ENCODE assay signal across 11 cellular contexts in genomic region chr6:137370871-137371633, GRCh38.
DNase-seq lines count a peak whose midpoint lies in the region; ATAC-seq and TF ChIP-seq lines count a peak whose summit lies in the region.
"Had no signal": no experiment of that assay in that cellular context is flagged by ENCODE, and none has a peak within 500 bp of the region (broad histone marks: within the 10 kb centered on the region; RNA-seq: fewer than 3 reads in every experiment).

No MANE protein-coding gene starts in this region.

- H3K27ac ChIP-seq in BLaER1 (no peak overlapping the region), brain microvascular endothelial cell (no peak overlapping the region), thyroid gland (no peak overlapping the region)
- H3K27ac ChIP-seq: left ventricle myocardium inferior had no signal

- intact Hi-C loops in thyroid gland (cut with DNase I), result no loop called here

- H3K4me1 ChIP-seq in BLaER1 (peaks cover 7% of the 10 kb centered on the region; the same call in 1 of the 2 replicates), thyroid gland (no peaks in the 10 kb centered on the region)
- H3K4me1 ChIP-seq: left ventricle myocardium inferior had no signal

- H3K4me2 ChIP-seq in BLaER1, result 0 out of 2 replicates have a peak overlapping the region, but pooled peaks have one; percentile 2

- no peak overlapping the region for H3K4me3 ChIP-seq in BLaER1
- no peak overlapping the region for H3K4me3 ChIP-seq in brain microvascular endothelial cell (ENCODE audit: low read depth, low read length)
- H3K4me3 ChIP-seq in thyroid gland (replicated peaks in 1 of 3), result no peak overlapping the region
- H3K4me3 ChIP-seq: left ventricle myocardium inferior had no signal

- peak; percentile 22 for TF ChIP-seq CTCF in brain microvascular endothelial cell (IDR thresholded peaks at IDR 0.05; ENCODE audit: low read depth, low read length, missing control alignments)
- no peak for TF ChIP-seq CTCF in thyroid gland (IDR thresholded peaks at IDR 0.05)

- H3K36me3 ChIP-seq in BLaER1, result no peaks in the 10 kb centered on the region
- H3K36me3 ChIP-seq in brain microvascular endothelial cell (replicated peaks), result no peaks in the 10 kb centered on the region
- no peaks in the 10 kb centered on the region for H3K36me3 ChIP-seq in thyroid gland
- H3K36me3 ChIP-seq: left ventricle myocardium inferior had no signal

- no peak for TF ChIP-seq POLR2A in thyroid gland (IDR thresholded peaks at IDR 0.05)

- H3K27me3 ChIP-seq in BLaER1 (no peaks in the 10 kb centered on the region), brain microvascular endothelial cell (replicated peaks) (no peaks in the 10 kb centered on the region), thyroid gland (no peaks in the 10 kb centered on the region)

- in situ Hi-C loops in brain microvascular endothelial cell (cut with HindIII; ENCODE audit: low pct_ligation_motif_present, low sequenced_read_pairs), result no loop called here

- peak; percentile 54 for ATAC-seq in GM19023 (IDR thresholded peaks at IDR 0.05; ENCODE audit: unreplicated experiment)
- peak; percentile 83 for ATAC-seq in HG03175 (IDR thresholded peaks at IDR 0.05; ENCODE audit: unreplicated experiment)

- DNase-seq in brain microvascular endothelial cell, result no peak
- DNase-seq in NCI-H2081 (lab: John Stamatoyannopoulos, UW), result no peak
- DNase-seq in NCI-H774 (lab: John Stamatoyannopoulos, UW), result no peak
- DNase-seq in thyroid gland, result no peak
- no peak for DNase-seq in NCI-H345 (lab: John Stamatoyannopoulos, UW)
- DNase-seq: Calu3, left ventricle myocardium inferior, NCI-H226 had no signal

- WGBS in thyroid gland, 2 donors, result 67 to 74% methylated on average over 2 of the region's 2 CpGs

- H3K9me3 ChIP-seq in BLaER1 (no peaks in the 10 kb centered on the region), thyroid gland (no peaks in the 10 kb centered on the region)
- H3K9me3 ChIP-seq: left ventricle myocardium inferior had no signal

- H3K9ac ChIP-seq in BLaER1, result no peak overlapping the region

- no peaks in the 10 kb centered on the region for H4K20me1 ChIP-seq in BLaER1
